8 cellular contexts compared by ENCODE assay signal in the genomic region with DNA sequence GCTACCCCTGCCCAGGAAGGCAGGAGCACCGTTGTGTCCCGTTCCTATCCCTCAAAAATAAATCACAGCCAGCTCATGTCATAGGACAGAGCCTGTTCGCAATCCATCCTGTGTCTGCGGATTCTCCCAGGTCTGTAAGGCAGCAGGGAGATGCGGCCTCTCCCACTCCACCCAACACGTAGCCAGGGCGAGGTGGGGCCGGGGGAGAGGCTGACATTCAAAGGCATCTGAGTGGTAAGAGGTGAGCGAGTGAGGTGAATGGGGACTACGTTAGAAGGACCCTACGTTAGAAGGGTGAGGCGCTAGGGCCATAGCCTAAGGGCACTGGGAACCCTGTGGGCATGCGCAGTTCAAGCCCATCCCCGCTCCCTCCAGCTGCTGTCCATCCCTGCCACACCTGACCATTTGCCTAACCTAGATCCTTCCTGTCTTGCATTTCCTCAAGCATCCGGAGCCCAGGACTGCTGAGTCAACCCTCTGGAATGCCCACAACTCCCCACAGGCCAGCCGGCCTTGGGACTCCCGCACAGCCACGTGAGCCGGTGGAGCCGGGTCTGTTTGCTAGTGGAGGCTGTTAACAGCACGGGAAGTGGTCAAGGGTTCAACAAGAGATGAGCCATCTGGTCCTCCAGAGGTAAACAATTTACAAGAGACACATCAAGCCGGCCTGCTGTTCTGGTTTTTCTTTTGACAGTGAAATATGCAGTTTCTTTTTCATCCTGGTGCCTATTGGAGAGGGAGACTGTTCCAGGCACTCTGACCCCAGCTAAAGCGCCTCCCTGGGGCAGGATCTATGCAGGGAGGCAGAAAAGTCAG. TPM values are rescaled to one million over a fixed set of nuclear protein-coding genes. Genes with fewer than 3 reads are reported as not detected.
DNase-seq lines count a peak whose midpoint lies in the region; ATAC-seq and TF ChIP-seq lines count a peak whose summit lies in the region.

No MANE protein-coding gene starts in this region.

- peak overlapping the region; percentile 84 for H3K23ac ChIP-seq in mesendoderm (ENCODE audit: low read length)

- peak; percentile 82 for DNase-seq in AG04449 (ENCODE audit: low read depth, low spot score)
- peak; percentile 67 for DNase-seq in NCI-H146 treated with DMSO at 0.1 percent for 48 hours (lab: John Stamatoyannopoulos, UW; ENCODE audit: unreplicated experiment)
- peak; percentile 99 for DNase-seq in mesendoderm
- DNase-seq in CD8-positive, alpha-beta T cell, result no peak
- no peak for DNase-seq in T-cell
- DNase-seq in activated CD4-positive, alpha-beta T cell treated with anti-CD3 and anti-CD28 coated beads for 4 hours, result no peak
- no peak for DNase-seq in pons (ENCODE audit: low spot score)

- peak overlapping the region; percentile 0 for H3K4ac ChIP-seq in mesendoderm (ENCODE audit: low read depth, low read length)

- H2AK5ac ChIP-seq in mesendoderm (ENCODE audit: low read length), result peak overlapping the region; percentile 14

- peak overlapping the region; percentile 83 for H3K56ac ChIP-seq in mesendoderm (ENCODE audit: low read length)

- CTCF ChIA-PET in AG04449 (lab: Yijun Ruan, JAX) (interaction anchor here (1.3 to 5.0 kb wide), 4 partner anchors 9 to 104 kb away, joined by 5 to 22 read pairs (median 12); no protein-coding TSS in a partner anchor), T-cell (lab: Charles Lee) (no interaction called here)
- CTCF ChIA-PET in CD8-positive, alpha-beta T cell (lab: Charles Lee), result interaction anchor here (0.7 kb wide), 1 partner anchor 9 kb away, joined by 3 read pairs; no protein-coding TSS in a partner anchor

- H3K36me3 ChIP-seq in duodenal mucosa (ENCODE audit: control insufficient read depth in 1 of 2, insufficient read depth in 2 of 2, low read length in 2 of 2), result no peaks in the 10 kb centered on the region
- no peaks in the 10 kb centered on the region for H3K36me3 ChIP-seq in mesendoderm (ENCODE audit: control insufficient read depth, insufficient read depth, low read length)
- no peaks in the 10 kb centered on the region for H3K36me3 ChIP-seq in CD8-positive, alpha-beta T cell (ENCODE audit: insufficient read depth, low read length)

- H3K9ac ChIP-seq in duodenal mucosa (ENCODE audit: low read depth in 1 of 2, low read length in 2 of 2) (no peak overlapping the region), mesendoderm (ENCODE audit: low read length) (peak overlapping the region; percentile 49)

- H3K18ac ChIP-seq in mesendoderm (ENCODE audit: low read length), result peak overlapping the region; percentile 25

- no peaks in the 10 kb centered on the region for H3K9me3 Mint-ChIP-seq in CD8-positive, alpha-beta T cell
- no peaks in the 10 kb centered on the region for H3K9me3 Mint-ChIP-seq in T-cell

- peaks cover 5 to 7% of the 10 kb centered on the region in 2 donors for H3K4me1 ChIP-seq in duodenal mucosa (ENCODE audit: control insufficient read depth in 1 of 2, insufficient read depth in 2 of 2, low read length in 2 of 2)
- peaks cover 6% of the 10 kb centered on the region for H3K4me1 ChIP-seq in mesendoderm (ENCODE audit: control insufficient read depth, low read depth, low read length)
- no peaks in the 10 kb centered on the region for H3K4me1 ChIP-seq in CD8-positive, alpha-beta T cell (ENCODE audit: insufficient read depth, low read length)

- WGBS in mesendoderm (ENCODE audit: extremely low coverage, insufficient coverage, low lambda C conversion rate), result no CpG with 5 or more reads among the region's 23 CpGs

- no peak overlapping the region for H4K5ac ChIP-seq in mesendoderm (ENCODE audit: low read length)

- H3K27me3 ChIP-seq in duodenal mucosa (ENCODE audit: control insufficient read depth in 1 of 2, insufficient read depth in 2 of 2, low read length in 2 of 2) (no peaks in the 10 kb centered on the region), mesendoderm (ENCODE audit: insufficient read depth, low read length, poor library complexity) (no peaks in the 10 kb centered on the region)
- H3K27me3 ChIP-seq in CD8-positive, alpha-beta T cell (ENCODE audit: insufficient read depth, low read length), result no peaks in the 10 kb centered on the region

- POLR2A ChIA-PET in AG04449 (lab: Yijun Ruan, JAX), result interaction anchor here (0.7 to 1.0 kb wide), 2 partner anchors 455 to 1458 kb away, joined by 3 read pairs; partner anchors contain the start of gene CEBPB
- POLR2A ChIA-PET in CD8-positive, alpha-beta T cell (lab: Charles Lee), result no interaction called here
- POLR2A ChIA-PET in T-cell (lab: Charles Lee), result no interaction called here

- H3K27me3 Mint-ChIP-seq in CD8-positive, alpha-beta T cell (ENCODE audit: low read depth), result no peaks in the 10 kb centered on the region
- peaks cover 0 to 2% of the 10 kb centered on the region in 2 donors for H3K27me3 Mint-ChIP-seq in T-cell

- intact Hi-C loops in CD8-positive, alpha-beta T cell (cut with DNase I, micrococcal nuclease), result no loop called here

- H3K4me3 Mint-ChIP-seq in CD8-positive, alpha-beta T cell, result no peak overlapping the region
- H3K4me3 Mint-ChIP-seq in T-cell, result no peak overlapping the region

- TF ChIP-seq CTCF in AG04449 (IDR thresholded peaks at IDR 0.05; ENCODE audit: insufficient read depth, low read length, missing control alignments), result no peak
- no peak for TF ChIP-seq CTCF in CD8-positive, alpha-beta T cell (IDR thresholded peaks at IDR 0.05)

- H2BK5ac ChIP-seq in mesendoderm (ENCODE audit: low read length), result peak overlapping the region; percentile 60

- no peaks in the 10 kb centered on the region for H3K36me3 Mint-ChIP-seq in CD8-positive, alpha-beta T cell
- no peaks in the 10 kb centered on the region for H3K36me3 Mint-ChIP-seq in T-cell

- no peak overlapping the region for H2BK15ac ChIP-seq in mesendoderm (replicated peaks; ENCODE audit: low read depth)

- H3K9me3 ChIP-seq in duodenal mucosa (ENCODE audit: control insufficient read depth in 1 of 2, low read length in 2 of 2), result no peaks in the 10 kb centered on the region
- H3K9me3 ChIP-seq in CD8-positive, alpha-beta T cell (ENCODE audit: low read length), result no peaks in the 10 kb centered on the region

- H3K4me1 Mint-ChIP-seq in CD8-positive, alpha-beta T cell (ENCODE audit: low read depth), result no peaks in the 10 kb centered on the region
- H3K4me1 Mint-ChIP-seq in T-cell, result no peaks in the 10 kb centered on the region

- H2BK120ac ChIP-seq in mesendoderm (ENCODE audit: low read depth, low read length), result peak overlapping the region; percentile 7

- H3K27ac ChIP-seq in duodenal mucosa (ENCODE audit: low read depth, low read length), result peak overlapping the region; percentile 53
- H3K27ac ChIP-seq in mesendoderm (ENCODE audit: low read depth, low read length), result peak overlapping the region; percentile 36
- H3K27ac ChIP-seq in CD8-positive, alpha-beta T cell (ENCODE audit: low read depth, low read length), result no peak overlapping the region

- no peak overlapping the region for H3K27ac Mint-ChIP-seq in CD8-positive, alpha-beta T cell
- no peak overlapping the region for H3K27ac Mint-ChIP-seq in T-cell

- no peak overlapping the region for H4K8ac ChIP-seq in mesendoderm (ENCODE audit: low read depth, low read length)

- H3K79me1 ChIP-seq in mesendoderm (ENCODE audit: low read length), result no peaks in the 10 kb centered on the region

- no peaks in the 10 kb centered on the region for H3K79me2 ChIP-seq in mesendoderm (ENCODE audit: control insufficient read depth, insufficient read depth, low read length)

- H3K4me3 ChIP-seq in AG04449 (ENCODE audit: low read depth, low read length), result no peak overlapping the region; the same call in 1 of the 2 replicates
- H3K4me3 ChIP-seq in duodenal mucosa (ENCODE audit: low read depth in 1 of 2, low read length in 2 of 2), result peak overlapping the region in 1 of 2 donors; percentile 13
- no peak overlapping the region for H3K4me3 ChIP-seq in mesendoderm (ENCODE audit: low read length)
- no peak overlapping the region for H3K4me3 ChIP-seq in CD8-positive, alpha-beta T cell (ENCODE audit: low read depth, low read length)

- ATAC-seq in CD8-positive, alpha-beta T cell, result no peak
- ATAC-seq in T-cell (replicated peaks in 1 of 4), result no peak

- no peak overlapping the region for H3K4me2 ChIP-seq in mesendoderm (ENCODE audit: low read length)

RNA-seq across cellular contexts. Expression of gene RIPOR3, which starts 45.9 kb away (rescaled TPM):
- polyA plus RNA-seq in mesendoderm (2013, experiment 1 of 2), result 0.06 TPM
- 0.11 TPM for polyA plus RNA-seq in mesendoderm (2013, experiment 2 of 2)
- total RNA-seq in CD8-positive, alpha-beta T cell, result not detected
- total RNA-seq in T-cell, result under 1 TPM; 0.25 to 0.88 (median 0.42) TPM

Comparison
In these comparisons a context has a peak if more than half of its experiments do, and no peak if none do; other contexts are left out.
1. DNase-seq: peak in AG04449 (single experiment), NCI-H146 treated with DMSO at 0.1 percent for 48 hours (single experiment) and mesendoderm (single experiment); none in CD8-positive, alpha-beta T cell (0 of 7), T-cell (0 of 34), activated CD4-positive, alpha-beta T cell treated with anti-CD3 and anti-CD28 coated beads for 4 hours (0 of 2) and pons (single experiment).
2. CTCF ChIA-PET loops: an anchor here in AG04449 (1.3 to 5.0 kb wide) and CD8-positive, alpha-beta T cell (0.7 kb wide); none called in T-cell.